In genomic region chr5:173144200-173145176, GRCh38 we compare ENCODE assay signal across 8 cellular contexts. TPM values are rescaled to one million over a fixed set of nuclear protein-coding genes. Genes with fewer than 3 reads are reported as not detected.
DNase-seq lines count a peak whose midpoint lies in the region; ATAC-seq, FAIRE-seq and TF ChIP-seq lines count a peak whose summit lies in the region.

Gene BNIP1 (plus strand): TSS chr5:173144531. CDS start chr5:173144546, 15 bp downstream.

- peaks cover 7% of the 10 kb centered on the region for H3K4me1 Mint-ChIP-seq in Caco-2 (ENCODE audit: low read depth, unreplicated experiment)
- peaks cover 7 to 14% of the 10 kb centered on the region in 2 donors for H3K4me1 Mint-ChIP-seq in effector memory CD8-positive, alpha-beta T cell (ENCODE audit: low read depth in 2 of 2)

- no peaks in the 10 kb centered on the region for H3K9me3 ChIP-seq in Caco-2

- TSS peak; percentile 51 for BruUV-seq in Caco-2 (replicated peaks; lab: Mats Ljungman, UMichigan)

- H3K27me3 Mint-ChIP-seq in Caco-2 (ENCODE audit: insufficient read depth, unreplicated experiment) = no peaks in the 10 kb centered on the region
- no peaks in the 10 kb centered on the region for H3K27me3 Mint-ChIP-seq in effector memory CD8-positive, alpha-beta T cell

- ATAC-seq in GM21367 (IDR thresholded peaks at IDR 0.05; ENCODE audit: unreplicated experiment) = peak; percentile 89
- ATAC-seq in effector memory CD8-positive, alpha-beta T cell (replicated peaks) = peak; percentile 88

- peak within 1 kb of the TSS; percentile 100 for H3K4me3 Mint-ChIP-seq in Caco-2 (ENCODE audit: unreplicated experiment)
- peak within 1 kb of the TSS; percentile 97 to 99 for H3K4me3 Mint-ChIP-seq in effector memory CD8-positive, alpha-beta T cell

- FAIRE-seq in HTR-8/SVneo (lab: Jason Lieb, UNC) = peak; percentile 88

- DNase-seq in Caco-2 (peak; percentile 97 to 99), HTR-8/SVneo (ENCODE audit: insufficient read length, low spot score) (peak; percentile 93), NOMO-1 treated with DMSO at 0.1 percent for 48 hours (lab: John Stamatoyannopoulos, UW; ENCODE audit: unreplicated experiment) (peak; percentile 88), medulla oblongata (ENCODE audit: extremely low spot score) (peak; percentile 96)
- DNase-seq in activated CD8-positive, alpha-beta memory T cell treated with anti-CD3 and anti-CD28 coated beads for 4 hours (ENCODE audit: low read depth in 2 of 2) = peak; percentile 92 to 93
- peak; percentile 95 to 96 (median 96) for DNase-seq in effector memory CD8-positive, alpha-beta T cell
- peak; percentile 92 for DNase-seq in stimulated activated CD8-positive, alpha-beta memory T cell treated with anti-CD3 and anti-CD28 coated beads, Interleukin-12 subunit alpha, Interleukin-12 subunit beta, amount 100 ng/mL, for 1 hour (ENCODE audit: low read depth)

- POLR2A ChIA-PET in Caco-2 (lab: Charles Lee) = interaction anchor here (0.8 to 1.2 kb wide), 5 partner anchors 87 to 186 kb away, joined by 3 to 10 read pairs (median 3); partner anchors contain the start of gene ATP6V0E1

- no peaks in the 10 kb centered on the region for H3K27me3 ChIP-seq in Caco-2 (replicated peaks; ENCODE audit: control insufficient read depth, insufficient read depth, low read length)

- peak; percentile 78 to 98 for TF ChIP-seq CTCF in Caco-2 (IDR thresholded peaks at IDR 0.05; ENCODE audit: insufficient read depth in 1 of 2, low read depth in 1 of 2, low read length in 1 of 2, severe bottlenecking in 1 of 2, unreplicated experiment in 1 of 2)

- peak within 1 kb of the TSS; percentile 86 for H3K4me3 ChIP-seq in Caco-2 (ENCODE audit: low read depth, low read length)

- CTCF ChIA-PET in Caco-2 (lab: Charles Lee) = interaction anchor here (0.6 to 2.7 kb wide), 9 partner anchors 9 to 437 kb away, joined by 4 to 21 read pairs (median 6); partner anchors contain the start of genes ATP6V0E1 and RPL26L1

- peaks cover 3% of the 10 kb centered on the region; the same call in 1 of the 2 replicates for H3K4me1 ChIP-seq in Caco-2

- H3K36me3 Mint-ChIP-seq in Caco-2 (ENCODE audit: insufficient read depth, unreplicated experiment) = peaks cover 24% of the 10 kb centered on the region
- H3K36me3 Mint-ChIP-seq in effector memory CD8-positive, alpha-beta T cell (ENCODE audit: insufficient read depth) = peaks cover 29% of the 10 kb centered on the region

- no peaks in the 10 kb centered on the region for H3K36me3 ChIP-seq in Caco-2 (ENCODE audit: control insufficient read depth, insufficient read depth, low read length)

- intact Hi-C loops in Caco-2 (cut with micrococcal nuclease; ENCODE audit: unreplicated experiment) = loop anchor here (1.0 kb wide), 3 partner anchors 87 to 166 kb away; no protein-coding TSS in a partner anchor

- H3K27ac Mint-ChIP-seq in Caco-2 (ENCODE audit: unreplicated experiment) = peak within 1 kb of the TSS; percentile 100
- peak within 1 kb of the TSS; percentile 99 for H3K27ac Mint-ChIP-seq in effector memory CD8-positive, alpha-beta T cell

- H3K9me3 Mint-ChIP-seq in Caco-2 (ENCODE audit: unreplicated experiment) = no peaks in the 10 kb centered on the region
- no peaks in the 10 kb centered on the region for H3K9me3 Mint-ChIP-seq in effector memory CD8-positive, alpha-beta T cell

RNA-seq across cellular contexts. Expression of gene BNIP1, which starts in this region (rescaled TPM):
- 13.9 and 15.3 TPM in 2 replicates for total RNA-seq in Caco-2 (2022)

Comparison
In these comparisons a context has a peak if more than half of its experiments do, and no peak if none do; other contexts are left out.
1. Peak in every context shown above with its lines: DNase-seq, ATAC-seq and H3K4me3 ChIP-seq.